In the genomic region with DNA sequence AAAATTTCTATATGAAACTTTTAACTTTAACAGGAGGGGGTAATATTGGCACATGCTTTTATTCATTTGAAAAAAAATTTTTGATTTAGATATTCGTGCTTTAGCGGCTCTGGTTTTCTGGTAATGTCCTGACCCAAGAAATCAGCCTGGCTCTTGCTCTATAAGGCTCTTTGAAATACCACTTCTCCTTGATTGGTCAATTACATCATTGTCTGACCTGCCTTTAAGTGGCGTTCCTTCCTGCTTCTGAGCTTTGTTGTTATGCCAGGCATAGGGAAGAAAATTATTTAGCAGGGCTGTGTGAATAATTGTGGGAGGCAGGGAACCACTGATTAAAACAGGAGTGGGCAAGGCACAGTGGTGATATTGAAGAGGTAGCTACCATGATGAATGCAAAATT, we compare ENCODE assay signal across 19 cellular contexts. TPM values are rescaled to one million over a fixed set of nuclear protein-coding genes. Genes with fewer than 3 reads are reported as not detected.
A peak's percentile ranks its signal among the peaks of the same experiment; 100 is the strongest.
DNase-seq lines count a peak whose midpoint lies in the region; TF ChIP-seq lines count a peak whose summit lies in the region.
"Had no signal": no experiment of that assay in that cellular context is flagged by ENCODE, and none has a peak within 500 bp of the region (broad histone marks: within the 10 kb centered on the region; RNA-seq: fewer than 3 reads in every experiment).

No MANE protein-coding gene starts in this region.

- POLR2A ChIA-PET in OCI-LY7 (lab: Charles Lee) = interaction anchor here (0.6 to 7.3 kb wide), 11 partner anchors 9 to 1182 kb away, joined by 3 to 160 read pairs (median 5); no protein-coding TSS in a partner anchor

- CTCF ChIA-PET in OCI-LY7 (lab: Charles Lee; ENCODE audit: unreplicated experiment) = interaction anchor here (0.5 to 1.4 kb wide), 3 partner anchors 12 to 113 kb away, joined by 3 to 5 read pairs (median 3); no protein-coding TSS in a partner anchor

- peak; percentile 18 for DNase-seq in NCI-H748 (lab: John Stamatoyannopoulos, UW; ENCODE audit: unreplicated experiment)
- DNase-seq in NCI-H748 treated with DMSO at 0.1 percent for 48 hours (lab: John Stamatoyannopoulos, UW) = no peak
- peak; percentile 34 for DNase-seq in OCI-LY7 (ENCODE audit: low spot score)
- DNase-seq in kidney tubule cell (ENCODE audit: low spot score) = peak; percentile 50
- DNase-seq in thyroid gland = no peak
- DNase-seq in smooth muscle cell (lab: John Stamatoyannopoulos, UW; ENCODE audit: unreplicated experiment) = no peak
- no peak for DNase-seq in NCI-H774 (lab: John Stamatoyannopoulos, UW)
- DNase-seq in mucosa of gallbladder (ENCODE audit: low spot score) = no peak
- DNase-seq: activated CD8-positive, alpha-beta T cell treated with anti-CD3 and anti-CD28 coated beads, Interleukin-2, amount 10 ng/mL, durations not matched to agents 7 days and 5 days; activated T-cell treated with anti-CD3 and anti-CD28 coated beads, Interleukin-2, amount 50 U/mL, for 4 hours; colonic mucosa; DMS 273 treated with DMSO at 0.1 percent for 48 hours; Kasumi-1; left ventricle myocardium superior; NCI-H226; ovary; SIG-M5; stimulated activated CD4-positive, alpha-beta T cell treated with anti-CD3 and anti-CD28 coated beads, Interleukin-4, amount 100 ng/mL, for 4 hours had no signal

- TF ChIP-seq POLR2A in thyroid gland (IDR thresholded peaks at IDR 0.05) = peak in 1 of 2 donors; percentile 42

- H3K4me1 ChIP-seq in OCI-LY7 (ENCODE audit: insufficient read depth, low read length, poor library complexity, severe bottlenecking) (peaks cover 60% of the 10 kb centered on the region), thyroid gland (peaks cover 47 to 51% of the 10 kb centered on the region in 2 donors), smooth muscle cell (ENCODE audit: low read depth) (peaks cover 5% of the 10 kb centered on the region)
- H3K4me1 ChIP-seq: colonic mucosa had no signal

- H4K20me1 ChIP-seq in OCI-LY7 (ENCODE audit: insufficient read depth, low read length) (peaks cover 23% of the 10 kb centered on the region; the same call in 1 of the 2 replicates), smooth muscle cell (ENCODE audit: low read depth) (no peaks in the 10 kb centered on the region)

- TF ChIP-seq CTCF in OCI-LY7 (conservative IDR thresholded peaks at IDR 0.05; ENCODE audit: low read length) = no peak
- TF ChIP-seq CTCF in thyroid gland (IDR thresholded peaks at IDR 0.05) = no peak
- TF ChIP-seq CTCF in smooth muscle cell (IDR thresholded peaks at IDR 0.05; ENCODE audit: borderline replicate concordance, insufficient read depth, poor library complexity, severe bottlenecking) = no peak

- no peaks in the 10 kb centered on the region for H3K9me2 ChIP-seq in OCI-LY7 (ENCODE audit: insufficient read depth, low read length)

- H3K4me3 ChIP-seq in OCI-LY7 (ENCODE audit: low read depth, low read length, poor library complexity, severe bottlenecking) = peak overlapping the region; percentile 98
- peak overlapping the region in 2 of 3 donors; percentile 4 to 78 for H3K4me3 ChIP-seq in thyroid gland (replicated peaks in 1 of 3)
- no peak overlapping the region for H3K4me3 ChIP-seq in smooth muscle cell
- H3K4me3 ChIP-seq: colonic mucosa, ovary had no signal

- H3K36me3 ChIP-seq in OCI-LY7 (ENCODE audit: insufficient read depth, low read length) (peaks cover 85% of the 10 kb centered on the region), thyroid gland (no peaks in the 10 kb centered on the region), smooth muscle cell (ENCODE audit: low read depth) (no peaks in the 10 kb centered on the region)
- H3K36me3 ChIP-seq: colonic mucosa, ovary had no signal

- no peak overlapping the region for H2AFZ ChIP-seq in OCI-LY7 (ENCODE audit: low read length)
- no peak overlapping the region for H2AFZ ChIP-seq in smooth muscle cell (ENCODE audit: low read depth)

- H3F3A ChIP-seq in smooth muscle cell (ENCODE audit: low read depth) = no peaks in the 10 kb centered on the region

- H3K27me3 ChIP-seq in thyroid gland (no peaks in the 10 kb centered on the region), smooth muscle cell (ENCODE audit: low read depth) (peaks cover 31% of the 10 kb centered on the region)
- H3K27me3 ChIP-seq: colonic mucosa, ovary had no signal

- peaks cover 100% of the 10 kb centered on the region for H3K79me2 ChIP-seq in OCI-LY7 (ENCODE audit: insufficient read depth, low read depth, low read length)
- no peaks in the 10 kb centered on the region for H3K79me2 ChIP-seq in smooth muscle cell (ENCODE audit: low read depth)

- H3K27ac ChIP-seq in OCI-LY7 (ENCODE audit: low read depth, low read length, poor library complexity, severe bottlenecking) (peak overlapping the region; percentile 75), thyroid gland (peak overlapping the region; percentile 84 to 94 (median 86)), smooth muscle cell (ENCODE audit: low read depth) (no peak overlapping the region)
- H3K27ac ChIP-seq: BLaER1 treated with 17β-estradiol and CSF1 and Interleukin-3, amounts not matched to agents 10 nM and 100 nM; colonic mucosa; ovary had no signal

- H3K9ac ChIP-seq in smooth muscle cell (ENCODE audit: low read depth) = no peak overlapping the region

- WGBS in thyroid gland, 2 donors = 28 to 30% methylated on average over 3 of the region's 3 CpGs
- 87% methylated on average over 3 of the region's 3 CpGs for WGBS in smooth muscle cell (ENCODE audit: low lambda C conversion rate)

- H3K4me2 ChIP-seq in OCI-LY7 (ENCODE audit: low read length) (peak overlapping the region; percentile 94), smooth muscle cell (no peak overlapping the region)

- BruUV-seq in OCI-LY7 (replicated peaks; lab: Mats Ljungman, UMichigan) = no TSS peak

- no peaks in the 10 kb centered on the region; the same call in 1 of the 2 replicates for H3K9me3 ChIP-seq in OCI-LY7 (ENCODE audit: low read length)
- no peaks in the 10 kb centered on the region for H3K9me3 ChIP-seq in thyroid gland
- H3K9me3 ChIP-seq in smooth muscle cell (replicated peaks; ENCODE audit: low read depth) = no peaks in the 10 kb centered on the region
- H3K9me3 ChIP-seq: BLaER1 treated with 17β-estradiol and CSF1 and Interleukin-3, amounts not matched to agents 10 nM and 100 nM; colonic mucosa; ovary had no signal

- intact Hi-C loops in OCI-LY7 (cut with micrococcal nuclease; ENCODE audit: unreplicated experiment) (loop anchor here (5.0 kb wide), 1 partner anchor 234 kb away; a partner anchor contains a TSS), thyroid gland (cut with DNase I) (no loop called here)

RNA-seq across cellular contexts. Expression of a gene that starts 3.9 kb away (rescaled TPM):
- 83.4 and 87.9 TPM in 2 replicates for total RNA-seq in OCI-LY7 (2014; rRNA removed; shearing (Covaris generic))
- total RNA-seq in OCI-LY7 (2022) (151 and 154 TPM in 2 replicates), thyroid gland (100 to 1,000 TPM in 2 of 4 donors, 10 to 100 TPM in 2; 67.3 to 143 (median 114) TPM), smooth muscle cell (10.9 and 11.2 TPM in 2 replicates), mucosa of gallbladder (33.9 TPM)
- polyA plus RNA-seq in smooth muscle cell = 3.1 and 3.4 TPM in 2 replicates

Comparison
In these comparisons a context has a peak if more than half of its experiments do, and no peak if none do; other contexts are left out.
1. DNase-seq: peak in NCI-H748 (single experiment), OCI-LY7 (single experiment) and kidney tubule cell (single experiment); none in NCI-H748 treated with DMSO at 0.1 percent for 48 hours (single experiment), thyroid gland (0 of 2), smooth muscle cell (single experiment), NCI-H774 (single experiment) and mucosa of gallbladder (single experiment).